In the genomic region with DNA sequence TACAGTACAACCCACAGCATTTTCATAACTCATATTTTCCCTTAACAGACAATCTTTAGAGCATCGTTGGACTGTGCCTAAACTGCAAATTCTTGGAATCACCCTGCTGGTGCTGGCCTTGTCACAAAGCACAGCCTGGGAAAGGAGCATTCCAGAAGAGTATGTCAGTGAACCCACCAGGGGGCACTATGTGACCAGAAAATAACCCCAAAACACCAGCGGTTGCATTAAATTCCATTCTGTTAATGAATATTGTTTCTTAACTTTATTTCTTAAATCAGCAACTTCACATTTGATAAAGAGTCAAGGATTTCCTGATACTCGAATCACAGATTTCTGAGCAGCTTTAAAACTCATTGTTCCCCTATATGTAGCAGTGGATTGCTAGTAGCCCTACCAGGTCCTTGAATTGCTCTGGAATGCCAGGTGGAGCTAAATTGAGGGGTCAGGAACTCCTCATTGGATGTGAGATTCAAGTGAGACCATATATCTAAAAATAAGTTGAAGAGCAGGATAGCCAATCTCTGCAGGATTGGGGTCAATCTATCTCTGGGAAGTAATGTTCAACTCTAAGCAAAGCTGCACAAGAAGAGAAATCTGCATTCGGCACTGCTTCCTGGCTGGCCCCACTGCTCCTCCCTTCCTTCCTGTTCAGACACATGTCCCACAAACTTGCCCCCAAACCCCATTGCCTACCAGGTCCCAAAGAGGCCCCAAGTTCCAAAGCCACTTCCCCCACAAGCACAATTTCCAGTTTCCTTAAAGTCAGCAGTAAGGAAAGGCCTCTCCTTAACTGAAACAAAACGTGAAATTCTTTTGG, we compare ENCODE assay signal across 1 cellular context.
TF ChIP-seq lines count a peak whose summit lies in the region.

No MANE protein-coding gene starts in this region.

TF ChIP-seq in HepG2, 621 proteins besides CTCF, POLR2A, EP300 and RAD21 (continued from another document):
- TF ChIP-seq, protein P1, sequence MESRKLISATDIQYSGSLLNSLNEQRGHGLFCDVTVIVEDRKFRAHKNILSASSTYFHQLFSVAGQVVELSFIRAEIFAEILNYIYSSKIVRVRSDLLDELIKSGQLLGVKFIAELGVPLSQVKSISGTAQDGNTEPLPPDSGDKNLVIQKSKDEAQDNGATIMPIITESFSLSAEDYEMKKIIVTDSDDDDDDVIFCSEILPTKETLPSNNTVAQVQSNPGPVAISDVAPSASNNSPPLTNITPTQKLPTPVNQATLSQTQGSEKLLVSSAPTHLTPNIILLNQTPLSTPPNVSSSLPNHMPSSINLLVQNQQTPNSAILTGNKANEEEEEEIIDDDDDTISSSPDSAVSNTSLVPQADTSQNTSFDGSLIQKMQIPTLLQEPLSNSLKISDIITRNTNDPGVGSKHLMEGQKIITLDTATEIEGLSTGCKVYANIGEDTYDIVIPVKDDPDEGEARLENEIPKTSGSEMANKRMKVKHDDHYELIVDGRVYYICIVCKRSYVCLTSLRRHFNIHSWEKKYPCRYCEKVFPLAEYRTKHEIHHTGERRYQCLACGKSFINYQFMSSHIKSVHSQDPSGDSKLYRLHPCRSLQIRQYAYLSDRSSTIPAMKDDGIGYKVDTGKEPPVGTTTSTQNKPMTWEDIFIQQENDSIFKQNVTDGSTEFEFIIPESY (CRISPR knock-in tag; IDR thresholded peaks at IDR 0.05) = no peak
- TF ChIP-seq SMC3 (IDR thresholded peaks at IDR 0.05; ENCODE audit: low read length) (peak; percentile 98), STAT5B (CRISPR knock-in tag; IDR thresholded peaks at IDR 0.05) (no peak), PPARG (CRISPR knock-in tag; conservative IDR thresholded peaks at IDR 0.05) (0 out of 2 replicates have a peak, but pooled peaks have one; percentile 28), ZNF230 (CRISPR knock-in tag; IDR thresholded peaks at IDR 0.05) (no peak), ZNF501 (CRISPR knock-in tag; IDR thresholded peaks at IDR 0.05) (0 out of 2 replicates have a peak, but pooled peaks have one; percentile 20), TEAD3 (CRISPR knock-in tag; optimal IDR thresholded peaks at IDR 0.05; ENCODE audit: borderline replicate concordance) (peak; percentile 73), TCF7L2 (IDR thresholded peaks at IDR 0.05; ENCODE audit: low read depth, low read length) (no peak)
- TF ChIP-seq, protein P2, sequence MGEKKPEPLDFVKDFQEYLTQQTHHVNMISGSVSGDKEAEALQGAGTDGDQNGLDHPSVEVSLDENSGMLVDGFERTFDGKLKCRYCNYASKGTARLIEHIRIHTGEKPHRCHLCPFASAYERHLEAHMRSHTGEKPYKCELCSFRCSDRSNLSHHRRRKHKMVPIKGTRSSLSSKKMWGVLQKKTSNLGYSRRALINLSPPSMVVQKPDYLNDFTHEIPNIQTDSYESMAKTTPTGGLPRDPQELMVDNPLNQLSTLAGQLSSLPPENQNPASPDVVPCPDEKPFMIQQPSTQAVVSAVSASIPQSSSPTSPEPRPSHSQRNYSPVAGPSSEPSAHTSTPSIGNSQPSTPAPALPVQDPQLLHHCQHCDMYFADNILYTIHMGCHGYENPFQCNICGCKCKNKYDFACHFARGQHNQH (CRISPR knock-in tag; IDR thresholded peaks at IDR 0.05) = no peak
